ENCODE assay signal across 1 cellular context in the genomic region with DNA sequence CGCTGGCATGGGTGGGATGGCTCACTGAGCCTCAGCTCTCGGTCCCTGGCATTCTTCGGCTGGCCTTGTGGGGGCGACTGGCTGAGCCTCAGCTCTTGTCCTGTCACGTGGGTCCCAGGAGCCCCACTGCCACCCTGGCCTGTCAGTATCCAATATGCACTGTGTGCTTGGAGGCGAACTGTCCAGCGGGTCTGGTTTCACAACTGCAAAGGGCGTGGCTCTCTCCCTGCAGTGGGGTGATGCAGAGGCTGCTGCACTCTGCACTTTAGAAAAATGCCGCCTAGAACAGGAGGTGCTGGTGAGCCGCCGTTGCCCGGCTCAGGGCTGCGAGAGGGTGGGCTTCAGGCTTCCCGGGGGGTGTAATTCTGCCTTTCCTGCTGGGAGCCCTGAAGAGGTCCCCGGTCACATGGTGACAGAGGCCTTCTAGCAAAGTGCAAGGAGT.
A peak's percentile ranks its signal among the peaks of the same experiment; 100 is the strongest.
TF ChIP-seq lines count a peak whose summit lies in the region.

No MANE protein-coding gene starts in this region.

TF ChIP-seq in HepG2, 621 proteins besides CTCF, POLR2A, EP300 and RAD21 (continued from another document and continues in another):
- TF ChIP-seq, protein P1, sequence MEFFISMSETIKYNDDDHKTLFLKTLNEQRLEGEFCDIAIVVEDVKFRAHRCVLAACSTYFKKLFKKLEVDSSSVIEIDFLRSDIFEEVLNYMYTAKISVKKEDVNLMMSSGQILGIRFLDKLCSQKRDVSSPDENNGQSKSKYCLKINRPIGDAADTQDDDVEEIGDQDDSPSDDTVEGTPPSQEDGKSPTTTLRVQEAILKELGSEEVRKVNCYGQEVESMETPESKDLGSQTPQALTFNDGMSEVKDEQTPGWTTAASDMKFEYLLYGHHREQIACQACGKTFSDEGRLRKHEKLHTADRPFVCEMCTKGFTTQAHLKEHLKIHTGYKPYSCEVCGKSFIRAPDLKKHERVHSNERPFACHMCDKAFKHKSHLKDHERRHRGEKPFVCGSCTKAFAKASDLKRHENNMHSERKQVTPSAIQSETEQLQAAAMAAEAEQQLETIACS (CRISPR knock-in tag; IDR thresholded peaks at IDR 0.05), result no peak
- 0 out of 2 replicates have a peak, but pooled peaks have one; percentile 11 for TF ChIP-seq FOXO1 (CRISPR knock-in tag; IDR thresholded peaks at IDR 0.05)
- TF ChIP-seq, protein P2, sequence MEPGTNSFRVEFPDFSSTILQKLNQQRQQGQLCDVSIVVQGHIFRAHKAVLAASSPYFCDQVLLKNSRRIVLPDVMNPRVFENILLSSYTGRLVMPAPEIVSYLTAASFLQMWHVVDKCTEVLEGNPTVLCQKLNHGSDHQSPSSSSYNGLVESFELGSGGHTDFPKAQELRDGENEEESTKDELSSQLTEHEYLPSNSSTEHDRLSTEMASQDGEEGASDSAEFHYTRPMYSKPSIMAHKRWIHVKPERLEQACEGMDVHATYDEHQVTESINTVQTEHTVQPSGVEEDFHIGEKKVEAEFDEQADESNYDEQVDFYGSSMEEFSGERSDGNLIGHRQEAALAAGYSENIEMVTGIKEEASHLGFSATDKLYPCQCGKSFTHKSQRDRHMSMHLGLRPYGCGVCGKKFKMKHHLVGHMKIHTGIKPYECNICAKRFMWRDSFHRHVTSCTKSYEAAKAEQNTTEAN (CRISPR knock-in tag; conservative IDR thresholded peaks at IDR 0.05), result no peak
- TF ChIP-seq NRL (CRISPR knock-in tag; IDR thresholded peaks at IDR 0.05; ENCODE audit: borderline replicate concordance), result peak; percentile 30; the same call in 1 of the 2 replicates
- no peak for TF ChIP-seq SMARCE1 (IDR thresholded peaks at IDR 0.05; ENCODE audit: borderline replicate concordance)
- TF ChIP-seq ZNF570 (CRISPR knock-in tag; IDR thresholded peaks at IDR 0.05; ENCODE audit: borderline replicate concordance), result no peak
- TF ChIP-seq PLRG1 (conservative IDR thresholded peaks at IDR 0.05), result no peak
- TF ChIP-seq ZNF382 (CRISPR knock-in tag; IDR thresholded peaks at IDR 0.05; ENCODE audit: borderline replicate concordance), result no peak
- no peak for TF ChIP-seq ZNF225 (CRISPR knock-in tag; IDR thresholded peaks at IDR 0.05)
- TF ChIP-seq KDM4B (CRISPR knock-in tag; IDR thresholded peaks at IDR 0.05), result no peak
- TF ChIP-seq ZBTB7B (CRISPR knock-in tag; IDR thresholded peaks at IDR 0.05), result peak; percentile 68; the same call in 1 of the 2 replicates
- TF ChIP-seq KDM3A (CRISPR knock-in tag; IDR thresholded peaks at IDR 0.05; ENCODE audit: low read depth), result no peak
- no peak for TF ChIP-seq RBFOX2 (IDR thresholded peaks at IDR 0.05; ENCODE audit: low read depth, low read length)
- no peak for TF ChIP-seq HOXA7 (CRISPR knock-in tag; IDR thresholded peaks at IDR 0.05)
- no peak for TF ChIP-seq ZNF768 (CRISPR knock-in tag; IDR thresholded peaks at IDR 0.05)
- no peak for TF ChIP-seq ZNF451 (CRISPR knock-in tag; IDR thresholded peaks at IDR 0.05)
- TF ChIP-seq KLF6 (CRISPR knock-in tag; IDR thresholded peaks at IDR 0.05), result peak; percentile 42; the same call in 1 of the 2 replicates
- no peak for TF ChIP-seq ZNF205 (CRISPR knock-in tag; IDR thresholded peaks at IDR 0.05)
- no peak for TF ChIP-seq KLF11 (CRISPR knock-in tag; IDR thresholded peaks at IDR 0.05)
- TF ChIP-seq ATAD3A (CRISPR knock-in tag; IDR thresholded peaks at IDR 0.05), result no peak
- TF ChIP-seq ZSCAN22 (CRISPR knock-in tag; IDR thresholded peaks at IDR 0.05), result no peak
- TF ChIP-seq ZNF24 (IDR thresholded peaks at IDR 0.05), result no peak
- TF ChIP-seq HNRNPUL1 (IDR thresholded peaks at IDR 0.05; ENCODE audit: low read depth, low read length), result no peak
- 0 out of 2 replicates have a peak, but pooled peaks have one; percentile 30 for TF ChIP-seq ZNF644 (CRISPR knock-in tag; IDR thresholded peaks at IDR 0.05; ENCODE audit: low read depth)
- TF ChIP-seq NPAS2 (CRISPR knock-in tag; IDR thresholded peaks at IDR 0.05; ENCODE audit: borderline replicate concordance), result no peak
- 0 out of 2 replicates have a peak, but pooled peaks have one; percentile 33 for TF ChIP-seq ARNT2 (CRISPR knock-in tag; IDR thresholded peaks at IDR 0.05; ENCODE audit: low read depth)
- no peak for TF ChIP-seq TBX3 (IDR thresholded peaks at IDR 0.05; ENCODE audit: borderline replicate concordance)
- TF ChIP-seq, protein P3, sequence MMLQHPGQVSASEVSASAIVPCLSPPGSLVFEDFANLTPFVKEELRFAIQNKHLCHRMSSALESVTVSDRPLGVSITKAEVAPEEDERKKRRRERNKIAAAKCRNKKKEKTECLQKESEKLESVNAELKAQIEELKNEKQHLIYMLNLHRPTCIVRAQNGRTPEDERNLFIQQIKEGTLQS (CRISPR knock-in tag; IDR thresholded peaks at IDR 0.05), result no peak
- no peak for TF ChIP-seq ZBTB7A (CRISPR knock-in tag; IDR thresholded peaks at IDR 0.05)
- 0 out of 2 replicates have a peak, but pooled peaks have one; percentile 59 for TF ChIP-seq ZNF430 (CRISPR knock-in tag; IDR thresholded peaks at IDR 0.05)
- TF ChIP-seq ZNF564 (CRISPR knock-in tag; IDR thresholded peaks at IDR 0.05), result 0 out of 2 replicates have a peak, but pooled peaks have one; percentile 45
- TF ChIP-seq RCOR2 (CRISPR knock-in tag; IDR thresholded peaks at IDR 0.05), result no peak
- TF ChIP-seq, protein P4, sequence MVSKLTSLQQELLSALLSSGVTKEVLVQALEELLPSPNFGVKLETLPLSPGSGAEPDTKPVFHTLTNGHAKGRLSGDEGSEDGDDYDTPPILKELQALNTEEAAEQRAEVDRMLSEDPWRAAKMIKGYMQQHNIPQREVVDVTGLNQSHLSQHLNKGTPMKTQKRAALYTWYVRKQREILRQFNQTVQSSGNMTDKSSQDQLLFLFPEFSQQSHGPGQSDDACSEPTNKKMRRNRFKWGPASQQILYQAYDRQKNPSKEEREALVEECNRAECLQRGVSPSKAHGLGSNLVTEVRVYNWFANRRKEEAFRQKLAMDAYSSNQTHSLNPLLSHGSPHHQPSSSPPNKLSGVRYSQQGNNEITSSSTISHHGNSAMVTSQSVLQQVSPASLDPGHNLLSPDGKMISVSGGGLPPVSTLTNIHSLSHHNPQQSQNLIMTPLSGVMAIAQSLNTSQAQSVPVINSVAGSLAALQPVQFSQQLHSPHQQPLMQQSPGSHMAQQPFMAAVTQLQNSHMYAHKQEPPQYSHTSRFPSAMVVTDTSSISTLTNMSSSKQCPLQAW (CRISPR knock-in tag; IDR thresholded peaks at IDR 0.05), result 0 out of 2 replicates have a peak, but pooled peaks have one; percentile 42
- TF ChIP-seq, protein P5, sequence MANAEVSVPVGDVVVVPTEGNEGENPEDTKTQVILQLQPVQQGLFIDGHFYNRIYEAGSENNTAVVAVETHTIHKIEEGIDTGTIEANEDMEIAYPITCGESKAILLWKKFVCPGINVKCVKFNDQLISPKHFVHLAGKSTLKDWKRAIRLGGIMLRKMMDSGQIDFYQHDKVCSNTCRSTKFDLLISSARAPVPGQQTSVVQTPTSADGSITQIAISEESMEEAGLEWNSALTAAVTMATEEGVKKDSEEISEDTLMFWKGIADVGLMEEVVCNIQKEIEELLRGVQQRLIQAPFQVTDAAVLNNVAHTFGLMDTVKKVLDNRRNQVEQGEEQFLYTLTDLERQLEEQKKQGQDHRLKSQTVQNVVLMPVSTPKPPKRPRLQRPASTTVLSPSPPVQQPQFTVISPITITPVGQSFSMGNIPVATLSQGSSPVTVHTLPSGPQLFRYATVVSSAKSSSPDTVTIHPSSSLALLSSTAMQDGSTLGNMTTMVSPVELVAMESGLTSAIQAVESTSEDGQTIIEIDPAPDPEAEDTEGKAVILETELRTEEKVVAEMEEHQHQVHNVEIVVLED (CRISPR knock-in tag; IDR thresholded peaks at IDR 0.05; ENCODE audit: borderline replicate concordance), result no peak
- TF ChIP-seq MBNL3 (CRISPR knock-in tag; conservative IDR thresholded peaks at IDR 0.05), result no peak
- no peak for TF ChIP-seq NKX3-1 (CRISPR knock-in tag; IDR thresholded peaks at IDR 0.05)
- TF ChIP-seq, protein P6, sequence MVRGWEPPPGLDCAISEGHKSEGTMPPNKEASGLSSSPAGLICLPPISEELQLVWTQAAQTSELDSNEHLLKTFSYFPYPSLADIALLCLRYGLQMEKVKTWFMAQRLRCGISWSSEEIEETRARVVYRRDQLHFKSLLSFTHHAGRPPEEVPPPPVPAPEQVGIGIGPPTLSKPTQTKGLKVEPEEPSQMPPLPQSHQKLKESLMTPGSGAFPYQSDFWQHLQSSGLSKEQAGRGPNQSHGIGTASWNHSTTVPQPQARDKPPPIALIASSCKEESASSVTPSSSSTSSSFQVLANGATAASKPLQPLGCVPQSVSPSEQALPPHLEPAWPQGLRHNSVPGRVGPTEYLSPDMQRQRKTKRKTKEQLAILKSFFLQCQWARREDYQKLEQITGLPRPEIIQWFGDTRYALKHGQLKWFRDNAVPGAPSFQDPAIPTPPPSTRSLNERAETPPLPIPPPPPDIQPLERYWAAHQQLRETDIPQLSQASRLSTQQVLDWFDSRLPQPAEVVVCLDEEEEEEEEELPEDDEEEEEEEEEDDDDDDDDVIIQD (CRISPR knock-in tag; IDR thresholded peaks at IDR 0.05; ENCODE audit: low read depth), result no peak
- TF ChIP-seq, protein P7, sequence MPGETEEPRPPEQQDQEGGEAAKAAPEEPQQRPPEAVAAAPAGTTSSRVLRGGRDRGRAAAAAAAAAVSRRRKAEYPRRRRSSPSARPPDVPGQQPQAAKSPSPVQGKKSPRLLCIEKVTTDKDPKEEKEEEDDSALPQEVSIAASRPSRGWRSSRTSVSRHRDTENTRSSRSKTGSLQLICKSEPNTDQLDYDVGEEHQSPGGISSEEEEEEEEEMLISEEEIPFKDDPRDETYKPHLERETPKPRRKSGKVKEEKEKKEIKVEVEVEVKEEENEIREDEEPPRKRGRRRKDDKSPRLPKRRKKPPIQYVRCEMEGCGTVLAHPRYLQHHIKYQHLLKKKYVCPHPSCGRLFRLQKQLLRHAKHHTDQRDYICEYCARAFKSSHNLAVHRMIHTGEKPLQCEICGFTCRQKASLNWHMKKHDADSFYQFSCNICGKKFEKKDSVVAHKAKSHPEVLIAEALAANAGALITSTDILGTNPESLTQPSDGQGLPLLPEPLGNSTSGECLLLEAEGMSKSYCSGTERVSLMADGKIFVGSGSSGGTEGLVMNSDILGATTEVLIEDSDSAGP (CRISPR knock-in tag; IDR thresholded peaks at IDR 0.05; ENCODE audit: borderline replicate concordance), result peak; percentile 46; the same call in 1 of the 2 replicates
- TF ChIP-seq HNRNPH1 (optimal IDR thresholded peaks at IDR 0.05; ENCODE audit: low read depth, low read length), result no peak
- TF ChIP-seq, protein P8, sequence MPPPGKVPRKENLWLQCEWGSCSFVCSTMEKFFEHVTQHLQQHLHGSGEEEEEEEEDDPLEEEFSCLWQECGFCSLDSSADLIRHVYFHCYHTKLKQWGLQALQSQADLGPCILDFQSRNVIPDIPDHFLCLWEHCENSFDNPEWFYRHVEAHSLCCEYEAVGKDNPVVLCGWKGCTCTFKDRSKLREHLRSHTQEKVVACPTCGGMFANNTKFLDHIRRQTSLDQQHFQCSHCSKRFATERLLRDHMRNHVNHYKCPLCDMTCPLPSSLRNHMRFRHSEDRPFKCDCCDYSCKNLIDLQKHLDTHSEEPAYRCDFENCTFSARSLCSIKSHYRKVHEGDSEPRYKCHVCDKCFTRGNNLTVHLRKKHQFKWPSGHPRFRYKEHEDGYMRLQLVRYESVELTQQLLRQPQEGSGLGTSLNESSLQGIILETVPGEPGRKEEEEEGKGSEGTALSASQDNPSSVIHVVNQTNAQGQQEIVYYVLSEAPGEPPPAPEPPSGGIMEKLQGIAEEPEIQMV (CRISPR knock-in tag; IDR thresholded peaks at IDR 0.05; ENCODE audit: low read depth), result no peak
- no peak for TF ChIP-seq NCOA5 (CRISPR knock-in tag; IDR thresholded peaks at IDR 0.05)
- TF ChIP-seq IKZF4 (CRISPR knock-in tag; IDR thresholded peaks at IDR 0.05; ENCODE audit: borderline replicate concordance, low read depth, not compliant biosample characterization), result no peak
- no peak for TF ChIP-seq RFXANK (CRISPR knock-in tag; IDR thresholded peaks at IDR 0.05)
- TF ChIP-seq MAZ (IDR thresholded peaks at IDR 0.05; ENCODE audit: borderline replicate concordance, low read depth, low read length), result no peak
- TF ChIP-seq MAZ (CRISPR knock-in tag; IDR thresholded peaks at IDR 0.05; ENCODE audit: low read depth), result peak; percentile 49; the same call in 1 of the 2 replicates
- peak; percentile 77 for TF ChIP-seq PHF21A (CRISPR knock-in tag; IDR thresholded peaks at IDR 0.05)
- TF ChIP-seq ZNF264 (CRISPR knock-in tag; IDR thresholded peaks at IDR 0.05), result no peak
- TF ChIP-seq ZNF550 (CRISPR knock-in tag; IDR thresholded peaks at IDR 0.05; ENCODE audit: borderline replicate concordance), result no peak
- TF ChIP-seq TCF12 (IDR thresholded peaks at IDR 0.05), result no peak
- TF ChIP-seq TCF12 (CRISPR knock-in tag; IDR thresholded peaks at IDR 0.05), result no peak
- no peak for TF ChIP-seq NFKBIZ (CRISPR knock-in tag; IDR thresholded peaks at IDR 0.05)
- TF ChIP-seq GATA4 (IDR thresholded peaks at IDR 0.05; ENCODE audit: borderline replicate concordance, low read depth), result no peak
